ENCODE assay signal across 8 cellular contexts in the genomic region with DNA sequence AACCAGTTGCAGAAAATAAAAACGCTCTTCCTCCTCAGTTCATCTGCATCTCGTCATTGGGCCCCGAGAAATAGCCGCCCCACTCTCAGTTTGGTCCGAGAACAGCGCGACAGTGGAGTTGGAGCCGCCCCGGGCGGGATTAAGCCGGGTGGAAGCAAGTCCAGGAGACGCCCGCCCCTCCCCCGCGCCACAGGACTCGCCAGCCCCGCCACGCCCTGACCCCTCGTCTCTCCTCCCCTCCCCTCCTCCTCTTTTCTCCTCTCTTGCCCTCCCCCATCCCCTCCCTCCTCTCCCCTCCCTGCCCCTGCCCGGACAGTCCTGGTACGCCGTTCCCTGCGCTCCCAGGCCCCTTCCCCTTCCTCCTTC.
DNase-seq lines count a peak whose midpoint lies in the region; ATAC-seq and TF ChIP-seq lines count a peak whose summit lies in the region.

No MANE protein-coding gene starts in this region.

- intact Hi-C loops in left colon (cut with DNase I, micrococcal nuclease): no loop called here

- peaks cover 16% of the 10 kb centered on the region for H3K4me1 ChIP-seq in HUES6 (ENCODE audit: control insufficient read depth, insufficient read depth, low read length)
- H3K4me1 ChIP-seq in stomach smooth muscle (ENCODE audit: control insufficient read depth, insufficient read depth, low read length): peaks cover 8% of the 10 kb centered on the region
- H3K4me1 ChIP-seq in foreskin keratinocyte: no peaks in the 10 kb centered on the region

- H3K36me3 ChIP-seq in HUES6 (ENCODE audit: control insufficient read depth, insufficient read depth, low read length): no peaks in the 10 kb centered on the region
- no peaks in the 10 kb centered on the region for H3K36me3 ChIP-seq in stomach smooth muscle (ENCODE audit: control insufficient read depth in 2 of 2, insufficient read depth in 2 of 2, low read length in 2 of 2)

- H3K27me3 ChIP-seq in HUES6 (ENCODE audit: control insufficient read depth, insufficient read depth, low read length) (peaks cover 23% of the 10 kb centered on the region), stomach smooth muscle (ENCODE audit: control insufficient read depth in 1 of 2, insufficient read depth in 2 of 2, low read length in 2 of 2) (peaks cover 17% of the 10 kb centered on the region in 2 donors), foreskin keratinocyte (peaks cover 44% of the 10 kb centered on the region)

- H3K27ac ChIP-seq in HUES6 (ENCODE audit: low read depth, low read length) (no peak overlapping the region), stomach smooth muscle (ENCODE audit: low read length) (peak overlapping the region; percentile 46), foreskin keratinocyte (no peak overlapping the region)

- TF ChIP-seq CTCF in foreskin keratinocyte (conservative IDR thresholded peaks at IDR 0.05): no peak

- H3K4me3 ChIP-seq in HUES6 (ENCODE audit: low read depth, low read length): peak overlapping the region; percentile 84
- peak overlapping the region; percentile 27 to 71 for H3K4me3 ChIP-seq in stomach smooth muscle (ENCODE audit: low read length in 2 of 2)

- ATAC-seq in left colon: peak; percentile 54
- ATAC-seq in foreskin keratinocyte: no peak

- H3K9ac ChIP-seq in HUES6 (ENCODE audit: low read length): no peak overlapping the region
- H3K9ac ChIP-seq in stomach smooth muscle (ENCODE audit: low read length in 2 of 2): peak overlapping the region in 1 of 2 donors; percentile 54

- DNase-seq in dedifferentiated amniotic fluid mesenchymal stem cell (ENCODE audit: extremely low spot score) (peak; percentile 78), left colon (peak; percentile 64 to 68), foreskin keratinocyte (no peak), GF-D8 (lab: John Stamatoyannopoulos, UW) (no peak), RPMI8226 (no peak)
- no peak for DNase-seq in activated CD4-positive, alpha-beta T cell treated with anti-CD3 and anti-CD28 coated beads, Interleukin-2, amount 50 U/mL, for 1 hour

- peaks cover 34% of the 10 kb centered on the region for H3K9me3 ChIP-seq in HUES6 (ENCODE audit: control insufficient read depth, insufficient read depth, low read depth, low read length)
- H3K9me3 ChIP-seq in stomach smooth muscle (ENCODE audit: control insufficient read depth in 2 of 2, low read length in 2 of 2): peaks cover 0 to 4% of the 10 kb centered on the region in 2 donors

Comparison
In these comparisons a context has a peak if more than half of its experiments do, and no peak if none do; other contexts are left out.
1. DNase-seq: peak in dedifferentiated amniotic fluid mesenchymal stem cell (single experiment) and left colon (2 of 2); none in activated CD4-positive, alpha-beta T cell treated with anti-CD3 and anti-CD28 coated beads, Interleukin-2, amount 50 U/mL, for 1 hour (single experiment), foreskin keratinocyte (0 of 2), GF-D8 (single experiment) and RPMI8226 (single experiment).